In the genomic region with DNA sequence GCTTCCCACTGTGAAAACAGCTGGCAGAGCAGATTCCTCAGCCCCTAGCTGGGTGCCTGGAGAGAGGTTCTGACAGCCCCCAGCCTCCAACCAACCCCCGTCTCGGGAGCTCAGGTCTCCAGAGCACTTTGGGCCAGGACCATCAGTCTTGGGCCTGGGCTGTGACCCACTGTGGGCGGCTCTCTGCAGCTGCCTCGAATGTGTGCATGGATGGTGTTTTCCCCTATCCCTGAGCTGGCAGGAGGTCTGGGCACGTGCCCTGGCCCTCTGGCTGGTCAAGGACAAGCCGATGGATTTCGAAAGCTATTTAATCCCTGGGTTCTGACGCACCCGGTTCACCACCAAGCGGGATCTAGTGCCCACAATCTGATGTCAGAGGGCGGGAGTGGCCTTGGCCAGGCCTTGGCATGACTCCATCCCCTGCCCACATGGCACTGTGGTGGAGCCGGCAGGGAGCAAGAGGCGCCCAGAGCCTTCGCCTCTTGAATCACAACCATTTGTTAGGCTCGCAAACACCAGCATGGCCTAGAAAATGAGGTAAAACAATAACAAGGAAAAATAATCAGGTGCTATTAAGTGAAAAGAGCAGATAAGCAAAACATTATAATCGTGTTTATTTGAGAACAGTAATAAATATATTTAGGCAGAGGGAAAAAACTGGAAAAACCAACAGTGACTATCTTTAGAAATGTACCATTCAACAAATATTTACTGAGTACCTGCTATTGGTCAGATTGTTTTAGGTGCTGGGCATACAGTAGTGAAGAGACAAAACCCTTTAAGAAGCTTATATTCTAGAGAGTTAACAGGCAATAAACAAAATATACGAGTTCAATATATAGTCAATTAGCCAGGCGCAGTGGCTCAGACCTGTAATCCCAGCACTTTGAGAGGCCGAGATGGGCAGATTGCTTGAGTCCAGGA, we compare ENCODE assay signal across 1 cellular context.
TF ChIP-seq lines count a peak whose summit lies in the region.

No MANE protein-coding gene starts in this region.

TF ChIP-seq in HepG2, 621 proteins besides CTCF, POLR2A, EP300 and RAD21 (continued from another document and continues in another):
- no peak for TF ChIP-seq CSRNP2 (CRISPR knock-in tag; conservative IDR thresholded peaks at IDR 0.05; ENCODE audit: low read depth)
- no peak for TF ChIP-seq ZSCAN12 (CRISPR knock-in tag; IDR thresholded peaks at IDR 0.05)
- peak; percentile 54; the same call in 1 of the 2 replicates for TF ChIP-seq CEBPG (CRISPR knock-in tag; IDR thresholded peaks at IDR 0.05)
- TF ChIP-seq ZNF550 (CRISPR knock-in tag; IDR thresholded peaks at IDR 0.05; ENCODE audit: borderline replicate concordance) = no peak
- TF ChIP-seq, protein P1, sequence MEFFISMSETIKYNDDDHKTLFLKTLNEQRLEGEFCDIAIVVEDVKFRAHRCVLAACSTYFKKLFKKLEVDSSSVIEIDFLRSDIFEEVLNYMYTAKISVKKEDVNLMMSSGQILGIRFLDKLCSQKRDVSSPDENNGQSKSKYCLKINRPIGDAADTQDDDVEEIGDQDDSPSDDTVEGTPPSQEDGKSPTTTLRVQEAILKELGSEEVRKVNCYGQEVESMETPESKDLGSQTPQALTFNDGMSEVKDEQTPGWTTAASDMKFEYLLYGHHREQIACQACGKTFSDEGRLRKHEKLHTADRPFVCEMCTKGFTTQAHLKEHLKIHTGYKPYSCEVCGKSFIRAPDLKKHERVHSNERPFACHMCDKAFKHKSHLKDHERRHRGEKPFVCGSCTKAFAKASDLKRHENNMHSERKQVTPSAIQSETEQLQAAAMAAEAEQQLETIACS (CRISPR knock-in tag; IDR thresholded peaks at IDR 0.05) = no peak
- TF ChIP-seq ZFP37 (CRISPR knock-in tag; IDR thresholded peaks at IDR 0.05; ENCODE audit: borderline replicate concordance) = no peak
- TF ChIP-seq SMYD3 (CRISPR knock-in tag; IDR thresholded peaks at IDR 0.05) = no peak
- TF ChIP-seq ATF2 (CRISPR knock-in tag; IDR thresholded peaks at IDR 0.05) = no peak
- TF ChIP-seq TCF7L2 (IDR thresholded peaks at IDR 0.05; ENCODE audit: low read depth, low read length) = no peak
- TF ChIP-seq, protein P2, sequence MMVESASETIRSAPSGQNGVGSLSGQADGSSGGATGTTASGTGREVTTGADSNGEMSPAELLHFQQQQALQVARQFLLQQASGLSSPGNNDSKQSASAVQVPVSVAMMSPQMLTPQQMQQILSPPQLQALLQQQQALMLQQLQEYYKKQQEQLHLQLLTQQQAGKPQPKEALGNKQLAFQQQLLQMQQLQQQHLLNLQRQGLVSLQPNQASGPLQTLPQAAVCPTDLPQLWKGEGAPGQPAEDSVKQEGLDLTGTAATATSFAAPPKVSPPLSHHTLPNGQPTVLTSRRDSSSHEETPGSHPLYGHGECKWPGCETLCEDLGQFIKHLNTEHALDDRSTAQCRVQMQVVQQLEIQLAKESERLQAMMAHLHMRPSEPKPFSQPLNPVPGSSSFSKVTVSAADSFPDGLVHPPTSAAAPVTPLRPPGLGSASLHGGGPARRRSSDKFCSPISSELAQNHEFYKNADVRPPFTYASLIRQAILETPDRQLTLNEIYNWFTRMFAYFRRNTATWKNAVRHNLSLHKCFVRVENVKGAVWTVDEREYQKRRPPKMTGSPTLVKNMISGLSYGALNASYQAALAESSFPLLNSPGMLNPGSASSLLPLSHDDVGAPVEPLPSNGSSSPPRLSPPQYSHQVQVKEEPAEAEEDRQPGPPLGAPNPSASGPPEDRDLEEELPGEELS (CRISPR knock-in tag; IDR thresholded peaks at IDR 0.05) = peak; percentile 19; the same call in 1 of the 2 replicates
- TF ChIP-seq, protein P3, sequence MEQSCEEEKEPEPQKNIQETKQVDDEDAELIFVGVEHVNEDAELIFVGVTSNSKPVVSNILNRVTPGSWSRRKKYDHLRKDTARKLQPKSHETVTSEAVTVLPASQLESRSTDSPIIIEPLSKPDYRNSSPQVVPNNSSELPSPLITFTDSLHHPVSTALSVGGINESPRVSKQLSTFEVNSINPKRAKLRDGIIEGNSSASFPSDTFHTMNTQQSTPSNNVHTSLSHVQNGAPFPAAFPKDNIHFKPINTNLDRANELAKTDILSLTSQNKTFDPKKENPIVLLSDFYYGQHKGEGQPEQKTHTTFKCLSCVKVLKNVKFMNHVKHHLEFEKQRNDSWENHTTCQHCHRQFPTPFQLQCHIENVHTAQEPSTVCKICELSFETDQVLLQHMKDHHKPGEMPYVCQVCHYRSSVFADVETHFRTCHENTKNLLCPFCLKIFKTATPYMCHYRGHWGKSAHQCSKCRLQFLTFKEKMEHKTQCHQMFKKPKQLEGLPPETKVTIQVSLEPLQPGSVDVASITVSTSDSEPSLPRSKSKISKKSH (CRISPR knock-in tag; IDR thresholded peaks at IDR 0.05; ENCODE audit: borderline replicate concordance) = no peak; the same call in 1 of the 2 replicates
- TF ChIP-seq ZNF256 (CRISPR knock-in tag; conservative IDR thresholded peaks at IDR 0.05) = no peak
- TF ChIP-seq, protein P4, sequence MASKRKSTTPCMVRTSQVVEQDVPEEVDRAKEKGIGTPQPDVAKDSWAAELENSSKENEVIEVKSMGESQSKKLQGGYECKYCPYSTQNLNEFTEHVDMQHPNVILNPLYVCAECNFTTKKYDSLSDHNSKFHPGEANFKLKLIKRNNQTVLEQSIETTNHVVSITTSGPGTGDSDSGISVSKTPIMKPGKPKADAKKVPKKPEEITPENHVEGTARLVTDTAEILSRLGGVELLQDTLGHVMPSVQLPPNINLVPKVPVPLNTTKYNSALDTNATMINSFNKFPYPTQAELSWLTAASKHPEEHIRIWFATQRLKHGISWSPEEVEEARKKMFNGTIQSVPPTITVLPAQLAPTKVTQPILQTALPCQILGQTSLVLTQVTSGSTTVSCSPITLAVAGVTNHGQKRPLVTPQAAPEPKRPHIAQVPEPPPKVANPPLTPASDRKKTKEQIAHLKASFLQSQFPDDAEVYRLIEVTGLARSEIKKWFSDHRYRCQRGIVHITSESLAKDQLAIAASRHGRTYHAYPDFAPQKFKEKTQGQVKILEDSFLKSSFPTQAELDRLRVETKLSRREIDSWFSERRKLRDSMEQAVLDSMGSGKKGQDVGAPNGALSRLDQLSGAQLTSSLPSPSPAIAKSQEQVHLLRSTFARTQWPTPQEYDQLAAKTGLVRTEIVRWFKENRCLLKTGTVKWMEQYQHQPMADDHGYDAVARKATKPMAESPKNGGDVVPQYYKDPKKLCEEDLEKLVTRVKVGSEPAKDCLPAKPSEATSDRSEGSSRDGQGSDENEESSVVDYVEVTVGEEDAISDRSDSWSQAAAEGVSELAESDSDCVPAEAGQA (IDR thresholded peaks at IDR 0.05; ENCODE audit: low read depth) = no peak
- TF ChIP-seq, protein P4 (CRISPR knock-in tag; IDR thresholded peaks at IDR 0.05; ENCODE audit: borderline replicate concordance) = no peak
- TF ChIP-seq, protein P5, sequence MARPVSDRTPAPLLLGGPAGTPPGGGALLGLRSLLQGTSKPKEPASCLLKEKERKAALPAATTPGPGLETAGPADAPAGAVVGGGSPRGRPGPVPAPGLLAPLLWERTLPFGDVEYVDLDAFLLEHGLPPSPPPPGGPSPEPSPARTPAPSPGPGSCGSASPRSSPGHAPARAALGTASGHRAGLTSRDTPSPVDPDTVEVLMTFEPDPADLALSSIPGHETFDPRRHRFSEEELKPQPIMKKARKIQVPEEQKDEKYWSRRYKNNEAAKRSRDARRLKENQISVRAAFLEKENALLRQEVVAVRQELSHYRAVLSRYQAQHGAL (CRISPR knock-in tag; IDR thresholded peaks at IDR 0.05; ENCODE audit: not compliant biosample characterization) = no peak
- TF ChIP-seq ZNF234 (CRISPR knock-in tag; conservative IDR thresholded peaks at IDR 0.05) = no peak
- TF ChIP-seq ERF (CRISPR knock-in tag; IDR thresholded peaks at IDR 0.05) = peak; percentile 42; the same call in 1 of the 2 replicates
- TF ChIP-seq ZNF558 (CRISPR knock-in tag; IDR thresholded peaks at IDR 0.05; ENCODE audit: borderline replicate concordance) = no peak
- no peak for TF ChIP-seq AKNA (CRISPR knock-in tag; IDR thresholded peaks at IDR 0.05; ENCODE audit: borderline replicate concordance)
- TF ChIP-seq WIZ (CRISPR knock-in tag; IDR thresholded peaks at IDR 0.05) = no peak
- no peak for TF ChIP-seq XRCC5 (optimal IDR thresholded peaks at IDR 0.05; ENCODE audit: low read length)
- TF ChIP-seq SOX5 (CRISPR knock-in tag; IDR thresholded peaks at IDR 0.05; ENCODE audit: borderline replicate concordance) = peak; percentile 46; the same call in 1 of the 2 replicates
- TF ChIP-seq NCOA1 (CRISPR knock-in tag; IDR thresholded peaks at IDR 0.05) = no peak
- no peak for TF ChIP-seq CREBL2 (CRISPR knock-in tag; IDR thresholded peaks at IDR 0.05; ENCODE audit: borderline replicate concordance)
- TF ChIP-seq ZNF7 (CRISPR knock-in tag; IDR thresholded peaks at IDR 0.05) = no peak
- TF ChIP-seq GATA4 (IDR thresholded peaks at IDR 0.05; ENCODE audit: borderline replicate concordance, low read depth) = no peak
- no peak for TF ChIP-seq NR2F6 (IDR thresholded peaks at IDR 0.05)
- peak; percentile 57; the same call in 1 of the 2 replicates for TF ChIP-seq NR2F6 (CRISPR knock-in tag; IDR thresholded peaks at IDR 0.05)
